Comparison of ENCODE assay signal across 8 cellular contexts in genomic region chr1:15847100-15847892, GRCh38. TPM values are rescaled to one million over a fixed set of nuclear protein-coding genes. Genes with fewer than 3 reads are reported as not detected.
DNase-seq lines count a peak whose midpoint lies in the region; ATAC-seq and TF ChIP-seq lines count a peak whose summit lies in the region.

Gene SPEN (plus strand): TSS chr1:15847707. CDS start chr1:15848068, 361 bp downstream.

- peak within 1 kb of the TSS; percentile 86 to 99 for H3K4me3 Mint-ChIP-seq in H9
- peak within 1 kb of the TSS; percentile 96 to 99 (median 97) for H3K4me3 Mint-ChIP-seq in nephron

- H3K9me3 Mint-ChIP-seq in H9 (no peaks in the 10 kb centered on the region; a peak in 1 of 5 replicates), nephron (no peaks in the 10 kb centered on the region)

- no peak within 1 kb of the TSS for H2BK120ac ChIP-seq in H9 (ENCODE audit: low read depth, low read length, poor library complexity, severe bottlenecking)

- peaks cover 21% of the 10 kb centered on the region for H3K23me2 ChIP-seq in H9 (ENCODE audit: insufficient read length, low read depth, low read length, poor library complexity, severe bottlenecking)

- no peak within 1 kb of the TSS for H4K91ac ChIP-seq in H9 (ENCODE audit: insufficient read length, low read depth, low read length)

- H4K20me1 ChIP-seq in H9 (ENCODE audit: control insufficient read depth, insufficient read depth, insufficient read length): no peaks in the 10 kb centered on the region

- no peak within 1 kb of the TSS for H3K27ac ChIP-seq in H9 (ENCODE audit: insufficient read length, low read depth, low read length)

- no peaks in the 10 kb centered on the region for H3K79me1 ChIP-seq in H9 (ENCODE audit: insufficient read depth, low read depth, low read length, poor library complexity, severe bottlenecking)

- no peak within 1 kb of the TSS for H2BK15ac ChIP-seq in H9 (ENCODE audit: low read depth, low read length)

- no peak within 1 kb of the TSS for H2BK20ac ChIP-seq in H9 (ENCODE audit: low read depth, low read length, poor library complexity, severe bottlenecking)

- DNase-seq in ELF-1 (ENCODE audit: low read depth, low spot score): peak; percentile 97
- peak; percentile 91 for DNase-seq in H9
- DNase-seq in MG63: peak; percentile 98
- peak; percentile 90 to 97 for DNase-seq in SHP77 (lab: John Stamatoyannopoulos, UW)
- DNase-seq in activated effector memory CD4-positive, alpha-beta T cell treated with Interleukin-2 at 50 U/mL for 16 hours: peak; percentile 97
- DNase-seq in fibroblast of pulmonary artery (ENCODE audit: low read depth): peak; percentile 97
- peak; percentile 99 for DNase-seq in stimulated activated naive CD8-positive, alpha-beta T cell treated with anti-CD3 and anti-CD28 coated beads, Interleukin-15, Interleukin-2, amounts not matched to agents 100 U/mL and 50 U/mL, for 24 hours

- H3K14ac ChIP-seq in H9 (ENCODE audit: insufficient read depth, low read length): peak within 1 kb of the TSS; percentile 78; the same call in 1 of the 2 replicates

- H2AFZ ChIP-seq in H9 (ENCODE audit: low read length): no peak within 1 kb of the TSS

- H2BK12ac ChIP-seq in H9 (ENCODE audit: insufficient read length, low read depth, low read length): no peak within 1 kb of the TSS

- H3K36me3 Mint-ChIP-seq in H9 (ENCODE audit: insufficient read depth in 1 of 3, low read depth in 3 of 3) (peaks cover 0 to 2% (median 0%) of the 10 kb centered on the region in 3 experiments; a peak in 1 of 7 replicates), nephron (ENCODE audit: low read depth) (no peaks in the 10 kb centered on the region)

- no peak within 1 kb of the TSS for H2BK5ac ChIP-seq in H9 (ENCODE audit: insufficient read length, low read length)

- H3K4me2 ChIP-seq in H9 (ENCODE audit: insufficient read depth, insufficient read length, low read length): peak within 1 kb of the TSS; percentile 78

- TF ChIP-seq CTCF in H9 (conservative IDR thresholded peaks at IDR 0.05): no peak; the same call in 1 of the 3 replicates
- TF ChIP-seq CTCF in fibroblast of pulmonary artery (IDR thresholded peaks at IDR 0.05; ENCODE audit: low read length, missing control alignments): no peak
- TF ChIP-seq CTCF in nephron (IDR thresholded peaks at IDR 0.05; ENCODE audit: unreplicated experiment in 3 of 3): no peak

- H3K36me3 ChIP-seq in MG63: no peaks in the 10 kb centered on the region

- H3K18ac ChIP-seq in H9 (ENCODE audit: insufficient read length, low read depth, low read length): peak within 1 kb of the TSS; percentile 71

- no CpG with 5 or more reads among the region's 86 CpGs for WGBS in H9 (ENCODE audit: extremely low coverage, insufficient read length, low lambda C conversion rate)

- H3K4me1 Mint-ChIP-seq in H9 (peaks cover 27 to 32% of the 10 kb centered on the region in 2 experiments), nephron (peaks cover 40% of the 10 kb centered on the region)

- H3T11ph ChIP-seq in H9 (ENCODE audit: low read length): no peak within 1 kb of the TSS

- H3K27me3 ChIP-seq in H9 (ENCODE audit: insufficient read depth, low read length): no peaks in the 10 kb centered on the region
- no peaks in the 10 kb centered on the region for H3K27me3 ChIP-seq in MG63

- H3K4ac ChIP-seq in H9 (ENCODE audit: low read depth, low read length): no peak within 1 kb of the TSS

- no peak within 1 kb of the TSS for H4K5ac ChIP-seq in H9 (ENCODE audit: insufficient read length, low read depth, low read length)

- H3K27ac Mint-ChIP-seq in H9 (peak within 1 kb of the TSS; percentile 99 to 100 (median 99)), nephron (peak within 1 kb of the TSS; percentile 98 to 100 (median 99))

- H3K9me3 ChIP-seq in H9 (ENCODE audit: control insufficient read depth, low read depth, low read length) (no peaks in the 10 kb centered on the region), MG63 (no peaks in the 10 kb centered on the region)

- H3K4me1 ChIP-seq in H9 (ENCODE audit: insufficient read depth, low read length): peaks cover 2% of the 10 kb centered on the region; the same call in 1 of the 2 replicates

- no peak within 1 kb of the TSS for H3K56ac ChIP-seq in H9 (ENCODE audit: insufficient read length, low read depth, low read length)

- H3K4me3 ChIP-seq in MG63 (peak within 1 kb of the TSS; percentile 78), fibroblast of pulmonary artery (replicated peaks; ENCODE audit: low read depth, low read length) (peak within 1 kb of the TSS; percentile 69)

- no peak within 1 kb of the TSS for H3K23ac ChIP-seq in H9 (ENCODE audit: insufficient read length, low read depth, low read length)

- H3K79me2 ChIP-seq in H9 (ENCODE audit: insufficient read depth, low read length): peaks cover 8% of the 10 kb centered on the region; the same call in 1 of the 2 replicates

- H2AK5ac ChIP-seq in H9 (ENCODE audit: insufficient read length, low read length): no peak within 1 kb of the TSS

- no peak within 1 kb of the TSS for H4K8ac ChIP-seq in H9 (replicated peaks; ENCODE audit: insufficient read length, low read depth, low read length)

- peak within 1 kb of the TSS; percentile 72 for H3K9ac ChIP-seq in H9 (ENCODE audit: extremely low read depth, insufficient read length, low read length)

- H3K27me3 Mint-ChIP-seq in H9 (ENCODE audit: low read depth) (no peaks in the 10 kb centered on the region; the same call in 1 of the 2 replicates), nephron (ENCODE audit: low read depth) (no peaks in the 10 kb centered on the region)

- peak; percentile 88 for ATAC-seq in stimulated activated naive CD8-positive, alpha-beta T cell treated with anti-CD3 and anti-CD28 coated beads, Interleukin-15, Interleukin-2, amounts not matched to agents 100 U/mL and 50 U/mL, for 24 hours

RNA-seq across cellular contexts. Expression of gene SPEN, which starts in this region (rescaled TPM):
- 54.3 and 59.6 TPM in 2 replicates for total RNA-seq in H9 (2021)
- total RNA-seq in MG63 (2014; rRNA removed; shearing (Covaris generic); ENCODE audit: low replicate concordance): 3.3 and 4.8 TPM in 2 replicates
